1 cellular context compared by ENCODE assay signal in the genomic region with DNA sequence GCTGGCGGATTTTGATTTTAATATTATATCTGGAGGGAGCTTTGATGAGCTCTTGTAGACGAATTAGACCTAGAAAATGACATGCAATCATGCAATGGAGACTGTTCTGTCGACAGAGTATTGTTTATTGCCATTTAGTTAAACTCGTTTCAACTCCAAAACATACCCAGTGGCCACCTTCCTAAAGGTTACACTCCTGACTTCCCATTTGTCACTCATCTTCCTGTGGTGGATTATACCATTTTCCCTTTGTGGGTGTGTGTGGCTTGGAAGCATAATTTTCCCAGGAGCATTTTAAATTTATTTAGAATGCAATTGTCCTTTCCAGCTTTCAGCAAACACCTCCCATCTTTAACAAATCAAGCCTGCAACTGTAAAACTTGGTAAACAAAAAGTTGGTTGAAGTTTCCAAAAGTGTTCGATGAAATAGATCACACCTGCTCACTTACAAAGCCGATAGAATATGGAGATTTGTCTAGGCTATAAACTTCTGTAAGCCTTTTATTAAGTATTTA.
TF ChIP-seq lines count a peak whose summit lies in the region.

No MANE protein-coding gene starts in this region.

TF ChIP-seq in GM23338, 12 proteins besides CTCF, POLR2A, EP300 and RAD21 (continued from another document):
- TF ChIP-seq, protein P1, sequence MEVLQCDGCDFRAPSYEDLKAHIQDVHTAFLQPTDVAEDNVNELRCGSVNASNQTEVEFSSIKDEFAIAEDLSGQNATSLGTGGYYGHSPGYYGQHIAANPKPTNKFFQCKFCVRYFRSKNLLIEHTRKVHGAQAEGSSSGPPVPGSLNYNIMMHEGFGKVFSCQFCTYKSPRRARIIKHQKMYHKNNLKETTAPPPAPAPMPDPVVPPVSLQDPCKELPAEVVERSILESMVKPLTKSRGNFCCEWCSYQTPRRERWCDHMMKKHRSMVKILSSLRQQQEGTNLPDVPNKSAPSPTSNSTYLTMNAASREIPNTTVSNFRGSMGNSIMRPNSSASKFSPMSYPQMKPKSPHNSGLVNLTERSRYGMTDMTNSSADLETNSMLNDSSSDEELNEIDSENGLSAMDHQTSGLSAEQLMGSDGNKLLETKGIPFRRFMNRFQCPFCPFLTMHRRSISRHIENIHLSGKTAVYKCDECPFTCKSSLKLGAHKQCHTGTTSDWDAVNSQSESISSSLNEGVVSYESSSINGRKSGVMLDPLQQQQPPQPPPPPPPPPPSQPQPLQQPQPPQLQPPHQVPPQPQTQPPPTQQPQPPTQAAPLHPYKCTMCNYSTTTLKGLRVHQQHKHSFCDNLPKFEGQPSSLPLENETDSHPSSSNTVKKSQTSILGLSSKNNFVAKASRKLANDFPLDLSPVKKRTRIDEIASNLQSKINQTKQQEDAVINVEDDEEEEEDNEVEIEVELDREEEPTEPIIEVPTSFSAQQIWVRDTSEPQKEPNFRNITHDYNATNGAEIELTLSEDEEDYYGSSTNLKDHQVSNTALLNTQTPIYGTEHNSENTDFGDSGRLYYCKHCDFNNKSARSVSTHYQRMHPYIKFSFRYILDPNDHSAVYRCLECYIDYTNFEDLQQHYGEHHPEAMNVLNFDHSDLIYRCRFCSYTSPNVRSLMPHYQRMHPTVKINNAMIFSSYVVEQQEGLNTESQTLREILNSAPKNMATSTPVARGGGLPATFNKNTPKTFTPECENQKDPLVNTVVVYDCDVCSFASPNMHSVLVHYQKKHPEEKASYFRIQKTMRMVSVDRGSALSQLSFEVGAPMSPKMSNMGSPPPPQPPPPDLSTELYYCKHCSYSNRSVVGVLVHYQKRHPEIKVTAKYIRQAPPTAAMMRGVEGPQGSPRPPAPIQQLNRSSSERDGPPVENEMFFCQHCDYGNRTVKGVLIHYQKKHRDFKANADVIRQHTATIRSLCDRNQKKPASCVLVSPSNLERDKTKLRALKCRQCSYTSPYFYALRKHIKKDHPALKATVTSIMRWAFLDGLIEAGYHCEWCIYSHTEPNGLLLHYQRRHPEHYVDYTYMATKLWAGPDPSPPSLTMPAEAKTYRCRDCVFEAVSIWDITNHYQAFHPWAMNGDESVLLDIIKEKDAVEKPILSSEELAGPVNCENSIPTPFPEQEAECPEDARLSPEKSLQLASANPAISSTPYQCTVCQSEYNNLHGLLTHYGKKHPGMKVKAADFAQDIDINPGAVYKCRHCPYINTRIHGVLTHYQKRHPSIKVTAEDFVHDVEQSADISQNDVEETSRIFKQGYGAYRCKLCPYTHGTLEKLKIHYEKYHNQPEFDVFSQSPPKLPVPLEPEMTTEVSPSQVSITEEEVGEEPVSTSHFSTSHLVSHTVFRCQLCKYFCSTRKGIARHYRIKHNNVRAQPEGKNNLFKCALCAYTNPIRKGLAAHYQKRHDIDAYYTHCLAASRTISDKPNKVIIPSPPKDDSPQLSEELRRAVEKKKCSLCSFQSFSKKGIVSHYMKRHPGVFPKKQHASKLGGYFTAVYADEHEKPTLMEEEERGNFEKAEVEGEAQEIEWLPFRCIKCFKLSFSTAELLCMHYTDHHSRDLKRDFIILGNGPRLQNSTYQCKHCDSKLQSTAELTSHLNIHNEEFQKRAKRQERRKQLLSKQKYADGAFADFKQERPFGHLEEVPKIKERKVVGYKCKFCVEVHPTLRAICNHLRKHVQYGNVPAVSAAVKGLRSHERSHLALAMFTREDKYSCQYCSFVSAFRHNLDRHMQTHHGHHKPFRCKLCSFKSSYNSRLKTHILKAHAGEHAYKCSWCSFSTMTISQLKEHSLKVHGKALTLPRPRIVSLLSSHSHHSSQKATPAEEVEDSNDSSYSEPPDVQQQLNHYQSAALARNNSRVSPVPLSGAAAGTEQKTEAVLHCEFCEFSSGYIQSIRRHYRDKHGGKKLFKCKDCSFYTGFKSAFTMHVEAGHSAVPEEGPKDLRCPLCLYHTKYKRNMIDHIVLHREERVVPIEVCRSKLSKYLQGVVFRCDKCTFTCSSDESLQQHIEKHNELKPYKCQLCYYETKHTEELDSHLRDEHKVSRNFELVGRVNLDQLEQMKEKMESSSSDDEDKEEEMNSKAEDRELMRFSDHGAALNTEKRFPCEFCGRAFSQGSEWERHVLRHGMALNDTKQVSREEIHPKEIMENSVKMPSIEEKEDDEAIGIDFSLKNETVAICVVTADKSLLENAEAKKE (CRISPR knock-in tag; IDR thresholded peaks at IDR 0.05), result no peak
